In the genomic region with DNA sequence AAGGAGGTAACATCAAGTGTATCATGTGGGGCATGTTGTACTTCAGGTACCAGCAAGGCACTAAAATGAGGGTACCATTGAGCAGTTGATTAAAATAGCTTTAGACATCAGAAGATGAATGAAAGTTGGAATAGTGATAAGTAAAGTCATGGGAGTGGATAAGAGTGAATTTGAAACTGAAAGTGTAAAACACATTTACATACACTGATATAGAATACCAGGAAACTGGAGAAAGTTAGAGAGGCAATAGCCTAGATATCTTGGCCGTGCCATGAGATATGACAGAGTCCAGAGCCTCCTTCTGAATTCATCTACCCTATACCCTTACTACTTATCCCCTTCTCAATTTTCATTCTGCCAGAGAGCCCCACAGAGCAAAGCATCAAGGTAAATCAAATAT, we compare ENCODE assay signal across 26 cellular contexts.
"Had no signal": no experiment of that assay in that cellular context is flagged by ENCODE, and none has a peak within 500 bp of the region (broad histone marks: within the 10 kb centered on the region; RNA-seq: fewer than 3 reads in every experiment).

No MANE protein-coding gene starts in this region.

- H3K9me3 ChIP-seq: Peyer's patch, SK-N-SH had no signal

- H3K36me3 ChIP-seq: brain microvascular endothelial cell, cardiac muscle cell, Peyer's patch, SJCRH30 had no signal

- H3K4me1 ChIP-seq: Peyer's patch had no signal

- DNase-seq: activated CD4-positive, alpha-beta memory T cell treated with anti-CD3 and anti-CD28 coated beads for 36 hours; activated CD4-positive, alpha-beta T cell treated with anti-CD3 and anti-CD28 coated beads, Interleukin-2, amount 10 ng/mL, durations not matched to agents 7 days and 5 days; activated CD4-positive, CD25-positive, alpha-beta regulatory T cell; activated CD8-positive, alpha-beta memory T cell treated with anti-CD3 and anti-CD28 coated beads for 24 hours; activated gamma-delta T cell; activated naive CD4-positive, alpha-beta T cell treated with anti-CD3 and anti-CD28 coated beads for 36 hours; activated T-cell treated with anti-CD3 and anti-CD28 coated beads, Interleukin-2, amount 50 U/mL, for 4 hours; brain microvascular endothelial cell; NCI-H1092; NCI-H1417; NCI-H1694; NCI-H2029; NCI-H2107; NCI-H345; NCI-H510A; NCI-H526 treated with DMSO at 0.1 percent for 48 hours; NCI-H82; NK-92 treated with Interleukin-12 subunit alpha and Interleukin-12 subunit beta, amount 100 ng/mL, for 24 hours; Peyer's patch; Right ventricle myocardium superior; SJCRH30; SK-N-SH; T-helper 1 cell had no signal

- ATAC-seq: activated T-cell treated with anti-CD3 and anti-CD28 coated beads, Interleukin-2, amount 50 U/mL, for 4 hours had no signal

- H3K4me3 ChIP-seq: cardiac muscle cell, Peyer's patch, SJCRH30 had no signal

- H3K27ac ChIP-seq: brain microvascular endothelial cell, cardiac muscle cell, Peyer's patch, RWPE1, SJCRH30, VCaP had no signal

- H3K9ac ChIP-seq: SK-N-SH had no signal
